ENCODE assay signal across 27 cellular contexts in genomic region chr4:67929447-67929846, GRCh38. TPM values are rescaled to one million over a fixed set of nuclear protein-coding genes. Genes with fewer than 3 reads are reported as not detected.
A peak's percentile ranks its signal among the peaks of the same experiment; 100 is the strongest.
DNase-seq lines count a peak whose midpoint lies in the region; ATAC-seq and TF ChIP-seq lines count a peak whose summit lies in the region.
"Had no signal": no experiment of that assay in that cellular context is flagged by ENCODE, and none has a peak within 500 bp of the region (broad histone marks: within the 10 kb centered on the region; RNA-seq: fewer than 3 reads in every experiment).

No MANE protein-coding gene starts in this region.

- no peaks in the 10 kb centered on the region for H3K27me3 ChIP-seq in A673 (replicated peaks; ENCODE audit: insufficient read depth, low read depth, low read length, poor library complexity)
- no peaks in the 10 kb centered on the region for H3K27me3 ChIP-seq in adipocyte (replicated peaks; ENCODE audit: control insufficient read depth, insufficient read depth, low read length)
- H3K27me3 ChIP-seq: SJSA1 had no signal

- H3K9ac ChIP-seq in adipocyte (ENCODE audit: low read length) = no peak overlapping the region

- ATAC-seq in GM21619 (IDR thresholded peaks at IDR 0.05; ENCODE audit: unreplicated experiment) (no peak), HG03039 (IDR thresholded peaks at IDR 0.05; ENCODE audit: unreplicated experiment) (no peak)
- ATAC-seq: A549; natural killer cell treated with Interleukin-12 subunit alpha and Interleukin-12 subunit beta and Interleukin-15 and Interleukin-18, amount 100 ng/mL, for 72 hours had no signal

- DNase-seq in A673 (ENCODE audit: low spot score) (peak; percentile 22), HS-27A (ENCODE audit: low read depth) (peak; percentile 63), adipocyte (ENCODE audit: low read depth) (peak; percentile 31), fibroblast of the conjunctiva (ENCODE audit: low read depth) (peak; percentile 37), SKM-1 treated with dmso at 0.1 percent for 144 hours (lab: John Stamatoyannopoulos, UW; ENCODE audit: unreplicated experiment) (no peak), NCI-H2081 treated with DMSO at 0.1 percent for 48 hours (lab: John Stamatoyannopoulos, UW) (no peak)
- DNase-seq: activated CD4-positive, alpha-beta memory T cell treated with anti-CD3 and anti-CD28 coated beads for 36 hours; activated naive CD4-positive, alpha-beta T cell treated with Interleukin-2 at 50 U/mL for 16 hours; activated T-cell treated with anti-CD3 and anti-CD28 coated beads for 4 hours; aorta; NCI-H1105 treated with DMSO at 0.1 percent for 48 hours; NCI-H526; stimulated activated CD8-positive, alpha-beta memory T cell treated with anti-CD3 and anti-CD28 coated beads, Interleukin-4, amount 100 ng/mL, for 48 hours; T-helper 2 cell had no signal

- H3K4me1 ChIP-seq in A673 (ENCODE audit: insufficient read depth, low read length, poor library complexity, severe bottlenecking) = no peaks in the 10 kb centered on the region
- H3K4me1 ChIP-seq in adipocyte (ENCODE audit: control insufficient read depth, insufficient read depth, low read length) = no peaks in the 10 kb centered on the region
- H3K4me1 ChIP-seq: A549, prostate gland, SJSA1 had no signal

- TF ChIP-seq CTCF in A673 (conservative IDR thresholded peaks at IDR 0.05; ENCODE audit: low read depth, low read length) = no peak

- H3K4me3 ChIP-seq in A673 (ENCODE audit: low read depth, low read length, poor library complexity, severe bottlenecking) = no peak overlapping the region
- no peak overlapping the region for H3K4me3 ChIP-seq in adipocyte (ENCODE audit: low read length)
- H3K4me3 ChIP-seq: A549, prostate gland, SJSA1, smooth muscle cell had no signal

- POLR2A ChIA-PET in A673 (lab: Charles Lee; ENCODE audit: low non-redundant PET) = no interaction called here

- no TSS peak for BruUV-seq in A673 (replicated peaks; lab: Mats Ljungman, UMichigan)

- no peaks in the 10 kb centered on the region for H3K9me3 ChIP-seq in A673 (ENCODE audit: low read depth, low read length, poor library complexity, severe bottlenecking)
- no peaks in the 10 kb centered on the region for H3K9me3 ChIP-seq in adipocyte (ENCODE audit: control insufficient read depth, low read length)
- H3K9me3 ChIP-seq: A549, prostate gland, SJSA1 had no signal

- no peaks in the 10 kb centered on the region for H3K36me3 ChIP-seq in A673 (ENCODE audit: insufficient read depth, low read length, poor library complexity, severe bottlenecking)
- H3K36me3 ChIP-seq in adipocyte (ENCODE audit: control insufficient read depth, insufficient read depth, low read length, severe bottlenecking) = no peaks in the 10 kb centered on the region
- H3K36me3 ChIP-seq: prostate gland, SJSA1 had no signal

- H3K27ac ChIP-seq in A673 (ENCODE audit: low read depth, low read length, poor library complexity, severe bottlenecking) = no peak overlapping the region
- H3K27ac ChIP-seq: A549, C4-2B, prostate gland, SJSA1 had no signal

- intact Hi-C loops in A673 (cut with micrococcal nuclease; ENCODE audit: unreplicated experiment) = no loop called here

- CTCF ChIA-PET in A673 (lab: Charles Lee) = no interaction called here

RNA-seq across cellular contexts. Expression of gene TMPRSS11A, which starts 33.8 kb away (rescaled TPM):
- total RNA-seq in A673 (2021) = not detected in 2 replicates
- total RNA-seq: activated CD4-positive, alpha-beta memory T cell treated with anti-CD3 and anti-CD28 coated beads for 36 hours; aorta; frontal cortex; HT-29; natural killer cell treated with Interleukin-12 subunit alpha and Interleukin-12 subunit beta and Interleukin-15 and Interleukin-18, amount 100 ng/mL, for 72 hours; SJSA1; subcutaneous adipose tissue; urinary bladder had no signal

RNA-seq across cellular contexts. Expression of gene TMPRSS11D, which starts 45.6 kb away (rescaled TPM):
- not detected in 2 replicates for total RNA-seq in A673 (2021)
- total RNA-seq: activated CD4-positive, alpha-beta memory T cell treated with anti-CD3 and anti-CD28 coated beads for 36 hours; aorta; frontal cortex; HT-29; mesothelial cell of epicardium; natural killer cell treated with Interleukin-12 subunit alpha and Interleukin-12 subunit beta and Interleukin-15 and Interleukin-18, amount 100 ng/mL, for 72 hours; prostate gland; SJSA1; smooth muscle cell; subcutaneous adipose tissue; urinary bladder had no signal

Comparison
In these comparisons a context has a peak if more than half of its experiments do, and no peak if none do; other contexts are left out.
1. DNase-seq: peak in A673 (single experiment), HS-27A (single experiment), adipocyte (single experiment) and fibroblast of the conjunctiva (single experiment); none in SKM-1 treated with dmso at 0.1 percent for 144 hours (single experiment) and NCI-H2081 treated with DMSO at 0.1 percent for 48 hours (single experiment).